ENCODE assay signal across 1 cellular context in the genomic region with DNA sequence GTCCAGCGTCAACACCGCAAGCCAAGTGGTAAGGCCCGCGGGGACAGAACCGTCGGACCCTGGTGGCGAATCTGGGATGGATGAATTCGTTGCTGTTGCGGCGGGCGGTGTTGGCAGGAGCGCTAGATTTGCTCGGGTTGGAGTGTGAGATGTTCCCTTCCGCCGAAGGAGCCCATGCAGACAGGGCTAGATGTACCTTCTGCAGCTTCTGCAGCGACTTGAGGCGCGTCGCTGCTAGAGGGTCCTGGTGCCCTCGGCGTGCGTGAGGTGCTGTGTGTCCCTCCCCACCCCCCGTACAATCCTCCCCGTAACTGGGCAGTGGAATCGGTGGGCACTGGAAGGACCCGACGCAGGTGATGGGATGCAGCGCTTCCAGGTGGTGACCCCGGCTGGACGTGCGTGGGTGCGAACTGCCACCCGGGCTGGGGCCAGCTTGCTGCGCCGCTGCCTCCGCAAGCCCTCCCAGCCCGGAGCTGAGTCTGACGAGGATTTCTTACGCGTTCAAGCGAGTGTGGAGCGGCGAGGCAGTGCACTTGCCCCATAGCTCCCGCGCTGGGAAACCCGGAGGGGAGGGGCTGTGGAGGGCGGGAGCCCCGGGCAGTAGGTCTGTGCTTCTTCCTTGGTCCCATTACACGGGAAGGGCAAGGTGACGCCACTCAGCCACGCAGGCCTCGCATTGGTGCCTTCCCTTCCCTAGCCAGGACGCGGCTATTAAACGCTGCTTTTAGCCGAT.
TF ChIP-seq lines count a peak whose summit lies in the region.

No MANE protein-coding gene starts in this region.

TF ChIP-seq in H1, 55 proteins besides CTCF, POLR2A, EP300 and RAD21 (continued from another document):
- TF ChIP-seq, protein P1, sequence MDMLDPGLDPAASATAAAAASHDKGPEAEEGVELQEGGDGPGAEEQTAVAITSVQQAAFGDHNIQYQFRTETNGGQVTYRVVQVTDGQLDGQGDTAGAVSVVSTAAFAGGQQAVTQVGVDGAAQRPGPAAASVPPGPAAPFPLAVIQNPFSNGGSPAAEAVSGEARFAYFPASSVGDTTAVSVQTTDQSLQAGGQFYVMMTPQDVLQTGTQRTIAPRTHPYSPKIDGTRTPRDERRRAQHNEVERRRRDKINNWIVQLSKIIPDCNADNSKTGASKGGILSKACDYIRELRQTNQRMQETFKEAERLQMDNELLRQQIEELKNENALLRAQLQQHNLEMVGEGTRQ (IDR thresholded peaks at IDR 0.05; ENCODE audit: low read length): no peak
- TF ChIP-seq KDM4A (IDR thresholded peaks at IDR 0.05; ENCODE audit: low read depth, low read length, severe bottlenecking) (peak; percentile 76), TEAD4 (IDR thresholded peaks at IDR 0.05; ENCODE audit: low read depth, low read length) (peak; percentile 1; the same call in 1 of the 2 replicates), ASH2L (IDR thresholded peaks at IDR 0.05; ENCODE audit: low read length) (no peak), CHD1 (IDR thresholded peaks at IDR 0.05; ENCODE audit: low read depth, low read length) (no peak), CHD2 (IDR thresholded peaks at IDR 0.05; ENCODE audit: low read length) (no peak), SP2 (IDR thresholded peaks at IDR 0.05; ENCODE audit: low read length) (no peak), RBBP5 (IDR thresholded peaks at IDR 0.05; ENCODE audit: borderline replicate concordance, low read depth, low read length) (0 out of 2 replicates have a peak, but pooled peaks have one; percentile 58), EZH2 (IDR thresholded peaks at IDR 0.05; ENCODE audit: low read depth, low read length, severe bottlenecking) (no peak), HDAC2 (IDR thresholded peaks at IDR 0.05; ENCODE audit: borderline replicate concordance in 1 of 2, low read depth in 2 of 2, low read length in 2 of 2) (0 out of 4 replicates have a peak, but pooled peaks of 1 of the 2 experiments have one; percentile 66), TCF12 (IDR thresholded peaks at IDR 0.05; ENCODE audit: low read depth, low read length) (no peak), KDM1A (IDR thresholded peaks at IDR 0.05; ENCODE audit: borderline replicate concordance, low read length) (peak; percentile 74; the same call in 1 of the 2 replicates), FOSL1 (IDR thresholded peaks at IDR 0.05; ENCODE audit: insufficient read depth, low read depth, low read length) (no peak), MAFK (IDR thresholded peaks at IDR 0.05; ENCODE audit: low read depth, low read length) (no peak)
- TF ChIP-seq, protein P2, sequence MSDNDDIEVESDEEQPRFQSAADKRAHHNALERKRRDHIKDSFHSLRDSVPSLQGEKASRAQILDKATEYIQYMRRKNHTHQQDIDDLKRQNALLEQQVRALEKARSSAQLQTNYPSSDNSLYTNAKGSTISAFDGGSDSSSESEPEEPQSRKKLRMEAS (IDR thresholded peaks at IDR 0.05): peak; percentile 16; the same call in 1 of the 2 replicates
